Comparison of ENCODE assay signal across 8 cellular contexts in the genomic region with DNA sequence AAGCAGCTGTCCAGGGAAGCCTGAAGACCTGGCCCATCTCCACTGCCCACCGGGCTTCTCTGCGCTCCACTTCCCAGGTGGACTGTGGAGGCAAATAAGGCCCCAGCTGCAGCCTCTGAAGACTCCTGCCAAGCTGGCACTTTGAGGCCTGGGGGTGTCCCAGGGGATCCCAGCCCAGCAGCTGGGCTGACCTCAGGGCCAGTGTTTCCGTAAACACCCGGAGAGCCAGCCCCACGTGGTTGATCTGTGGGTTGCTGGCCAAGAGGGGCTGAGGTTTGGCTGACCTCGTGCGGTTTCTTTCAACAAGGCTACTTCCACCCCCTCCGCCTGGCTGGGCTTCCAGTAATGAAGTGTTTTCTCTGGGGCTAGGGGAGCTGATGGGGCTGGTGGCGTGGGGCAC. TPM values are rescaled to one million over a fixed set of nuclear protein-coding genes. Genes with fewer than 3 reads are reported as not detected.
DNase-seq lines count a peak whose midpoint lies in the region; ATAC-seq, FAIRE-seq and TF ChIP-seq lines count a peak whose summit lies in the region.

No MANE protein-coding gene starts in this region.

- H3K9me3 Mint-ChIP-seq in HFFc6 (no peaks in the 10 kb centered on the region), endothelial cell (ENCODE audit: unreplicated experiment) (no peaks in the 10 kb centered on the region)

- TF ChIP-seq POLR2A in gastrocnemius medialis (IDR thresholded peaks at IDR 0.05) (no peak), GM12891 (IDR thresholded peaks at IDR 0.05; ENCODE audit: low read depth, low read length) (no peak)

- H3K9me3 ChIP-seq in gastrocnemius medialis = no peaks in the 10 kb centered on the region

- H3K4me3 ChIP-seq in gastrocnemius medialis = no peak overlapping the region

- H3K27ac Mint-ChIP-seq in HFFc6 (no peak overlapping the region), endothelial cell (ENCODE audit: unreplicated experiment) (no peak overlapping the region)

- peak; percentile 100 for DNase-seq in RPMI7951 (ENCODE audit: low read depth)
- peak; percentile 93 for DNase-seq in globus pallidus (ENCODE audit: low spot score)
- DNase-seq in gastrocnemius medialis = peak; percentile 76 to 88
- no peak for DNase-seq in HFFc6
- DNase-seq in GM12891 (ENCODE audit: insufficient read length, low spot score) = no peak
- no peak for DNase-seq in endothelial cell (ENCODE audit: low spot score)

- H3K27me3 ChIP-seq in gastrocnemius medialis = no peaks in the 10 kb centered on the region

- in situ Hi-C loops in gastrocnemius medialis (cut with MboI; ENCODE audit: low sequenced_read_pairs in 4 of 4) = no loop called here

- no peak for FAIRE-seq in GM12891 (lab: Jason Lieb, UNC)

- TF ChIP-seq CTCF in gastrocnemius medialis (IDR thresholded peaks at IDR 0.05 in 4 of 5, conservative IDR thresholded peaks at IDR 0.05 in 1 of 5) (no peak), HFFc6 (IDR thresholded peaks at IDR 0.05) (no peak), endothelial cell (IDR thresholded peaks at IDR 0.05; ENCODE audit: unreplicated experiment) (no peak)

- H3K36me3 Mint-ChIP-seq in HFFc6 (ENCODE audit: low read depth) = no peaks in the 10 kb centered on the region
- peaks cover 6% of the 10 kb centered on the region for H3K36me3 Mint-ChIP-seq in endothelial cell (ENCODE audit: low read depth, unreplicated experiment)

- peaks cover 3% of the 10 kb centered on the region for H3K27me3 Mint-ChIP-seq in HFFc6 (ENCODE audit: insufficient read depth)
- no peaks in the 10 kb centered on the region for H3K27me3 Mint-ChIP-seq in endothelial cell (ENCODE audit: unreplicated experiment)

- H3K4me1 Mint-ChIP-seq in HFFc6 (ENCODE audit: low read depth) = peaks cover 67% of the 10 kb centered on the region
- H3K4me1 Mint-ChIP-seq in endothelial cell (ENCODE audit: unreplicated experiment) = no peaks in the 10 kb centered on the region

- intact Hi-C loops in gastrocnemius medialis (cut with DNase I; ENCODE audit: low total_unique reads) = no loop called here

- ATAC-seq in GM19397 (IDR thresholded peaks at IDR 0.05; ENCODE audit: unreplicated experiment) (peak; percentile 72), gastrocnemius medialis (peak; percentile 76 to 84), HG02870 (IDR thresholded peaks at IDR 0.05; ENCODE audit: unreplicated experiment) (no peak)

- H3K4me3 Mint-ChIP-seq in HFFc6 (no peak overlapping the region; the same call in 1 of the 2 replicates), endothelial cell (ENCODE audit: unreplicated experiment) (no peak overlapping the region)

- peaks cover 40 to 46% of the 10 kb centered on the region in 2 donors for H3K4me1 ChIP-seq in gastrocnemius medialis

- peak overlapping the region; percentile 71 to 84 (median 76) for H3K27ac ChIP-seq in gastrocnemius medialis

- H3K36me3 ChIP-seq in gastrocnemius medialis = no peaks in the 10 kb centered on the region

TF ChIP-seq in GM12891, 5 proteins besides CTCF, POLR2A, EP300 and RAD21:
- TF ChIP-seq POU2F2 (IDR thresholded peaks at IDR 0.05; ENCODE audit: low read depth, low read length) (no peak), SPI1 (IDR thresholded peaks at IDR 0.05; ENCODE audit: low read depth, low read length) (no peak), POLR2AphosphoS5 (IDR thresholded peaks at IDR 0.05; ENCODE audit: low read depth, low read length) (no peak), PAX5 (IDR thresholded peaks at IDR 0.05; ENCODE audit: insufficient read depth, low read length, severe bottlenecking) (no peak), TAF1 (IDR thresholded peaks at IDR 0.05; ENCODE audit: low read depth, low read length) (no peak)
TF ChIP-seq in GM12891: peak in this region for 0.

RNA-seq across cellular contexts. Expression of a gene that starts 12.4 kb away (rescaled TPM):
- not detected in 2 replicates for total RNA-seq in RPMI7951 (2014; rRNA removed; shearing (Covaris generic))
- 10 to 100 TPM; 16.4 to 65.3 (median 45.7) TPM for total RNA-seq in gastrocnemius medialis
- under 1 TPM in 1 of 6 experiments, not detected in 5; 0.14 TPM for total RNA-seq in HFFc6 (2021; fragmentation: NEBNext Ultra II Directional; extraction: Animal tissue kit (Norgen Biotek cat#: 25700))
- polyA plus RNA-seq in GM12891 (2012; ENCODE audit: low read depth, missing spikeins) = not detected
- total RNA-seq in endothelial cell (ENCODE audit: unreplicated experiment) = not detected

RNA-seq across cellular contexts. Expression of a gene that starts 42.9 kb away (rescaled TPM):
- not detected in 2 replicates for total RNA-seq in RPMI7951 (2014; rRNA removed; shearing (Covaris generic))
- total RNA-seq in gastrocnemius medialis = under 1 TPM in 1 of 4 donors, not detected in 3; 0.20 TPM
- total RNA-seq in HFFc6 (2021; fragmentation: NEBNext Ultra II Directional; extraction: Animal tissue kit (Norgen Biotek cat#: 25700)) = under 1 TPM in 5 of 6 experiments, not detected in 1; 0.07 to 0.28 (median 0.21) TPM
- polyA plus RNA-seq in GM12891 (2012; ENCODE audit: low read depth, missing spikeins) = not detected
- total RNA-seq in endothelial cell (ENCODE audit: unreplicated experiment) = not detected

RNA-seq across cellular contexts. Expression of a gene that starts 51.3 kb away (rescaled TPM):
- 4.4 and 7.2 TPM in 2 replicates for total RNA-seq in RPMI7951 (2014; rRNA removed; shearing (Covaris generic))
- total RNA-seq in gastrocnemius medialis (1 to 10 TPM; 2.2 to 5.1 (median 3.0) TPM), endothelial cell (ENCODE audit: unreplicated experiment) (137 TPM)
- total RNA-seq in HFFc6 (2021; fragmentation: NEBNext Ultra II Directional; extraction: Animal tissue kit (Norgen Biotek cat#: 25700)) = 10 to 100 TPM; 11.0 to 15.9 (median 12.7) TPM
- polyA plus RNA-seq in GM12891 (2012; ENCODE audit: low read depth, missing spikeins) = 112 TPM

Comparison
In these comparisons a context has a peak if more than half of its experiments do, and no peak if none do; other contexts are left out.
1. DNase-seq: peak in RPMI7951 (single experiment), globus pallidus (single experiment) and gastrocnemius medialis (2 of 2); none in HFFc6 (single experiment), GM12891 (single experiment) and endothelial cell (single experiment).
2. RNA of a gene that starts 12.4 kb away (total RNA-seq): 16.4 to 65.3 TPM in gastrocnemius medialis; 0.14 TPM in HFFc6, not detected in RPMI7951 and not detected in endothelial cell (single experiment); every median in the first group is over 10 times any median in the second.